ENCODE assay signal across 14 cellular contexts in genomic region chr5:124474821-124475220, GRCh38.
"Had no signal": no experiment of that assay in that cellular context is flagged by ENCODE, and none has a peak within 500 bp of the region (broad histone marks: within the 10 kb centered on the region; RNA-seq: fewer than 3 reads in every experiment).

No MANE protein-coding gene starts in this region.

- H3K27me3 ChIP-seq: dorsolateral prefrontal cortex had no signal

- H3K27me3 Mint-ChIP-seq: type B pancreatic cell had no signal

- H3K27ac ChIP-seq: dorsolateral prefrontal cortex had no signal

- H3K4me3 Mint-ChIP-seq: nephron, type B pancreatic cell had no signal

- ATAC-seq: right cardiac atrium; stimulated activated naive CD8-positive, alpha-beta T cell treated with anti-CD3 and anti-CD28 coated beads, Interleukin-15, Interleukin-2, amounts not matched to agents 100 U/mL and 50 U/mL, for 24 hours had no signal

- H3K27ac Mint-ChIP-seq: nephron, type B pancreatic cell had no signal

- H3K4me3 ChIP-seq: dorsolateral prefrontal cortex had no signal

- H3K36me3 Mint-ChIP-seq: type B pancreatic cell had no signal

- H3K9me3 Mint-ChIP-seq: nephron, type B pancreatic cell had no signal

- DNase-seq: activated CD4-positive, CD25-positive, alpha-beta regulatory T cell treated with anti-CD3 and anti-CD28 coated beads, Interleukin-2, amount 50 U/mL, for 72 hours; activated naive CD4-positive, alpha-beta T cell treated with Interleukin-2 at 50 U/mL for 16 hours; dorsolateral prefrontal cortex; erythroblast; head of caudate nucleus; mesenchymal stem cell; occipital lobe; right cardiac atrium; small intestine; stimulated activated CD4-positive, alpha-beta T cell treated with anti-CD3 and anti-CD28 coated beads, Interleukin-4, amount 100 ng/mL, for 4 hours; stimulated activated CD8-positive, alpha-beta memory T cell treated with anti-CD3 and anti-CD28 coated beads, Interleukin-4, amount 100 ng/mL, for 48 hours; stimulated activated naive CD8-positive, alpha-beta T cell treated with anti-CD3 and anti-CD28 coated beads, Interleukin-15, Interleukin-2, amounts not matched to agents 100 U/mL and 50 U/mL, for 24 hours had no signal
